In the genomic region with DNA sequence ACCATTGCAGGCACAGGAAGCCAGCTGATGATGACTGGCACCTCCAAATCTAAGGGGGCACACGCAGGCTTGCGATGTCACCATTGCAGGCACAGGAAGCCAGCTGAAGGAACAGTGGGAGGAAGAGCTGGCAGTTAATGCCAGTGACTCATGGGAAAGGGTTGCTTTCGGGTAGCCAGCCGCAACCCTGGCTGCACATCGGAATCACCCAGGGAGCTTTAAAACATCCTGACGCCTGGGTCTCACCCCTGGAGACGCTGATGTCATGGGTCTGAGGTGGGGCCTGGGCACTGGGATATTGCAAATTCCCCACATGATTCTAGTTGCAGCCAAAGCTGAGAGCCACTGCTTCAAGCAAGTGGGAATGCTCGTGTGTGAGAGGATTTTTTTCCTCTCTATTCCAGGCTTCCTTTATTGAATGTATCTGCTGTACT, we compare ENCODE assay signal across 9 cellular contexts. TPM values are rescaled to one million over a fixed set of nuclear protein-coding genes. Genes with fewer than 3 reads are reported as not detected.
A peak's percentile ranks its signal among the peaks of the same experiment; 100 is the strongest.
DNase-seq lines count a peak whose midpoint lies in the region; TF ChIP-seq lines count a peak whose summit lies in the region.
"Had no signal": no experiment of that assay in that cellular context is flagged by ENCODE, and none has a peak within 500 bp of the region (broad histone marks: within the 10 kb centered on the region; RNA-seq: fewer than 3 reads in every experiment).

No MANE protein-coding gene starts in this region.

- TF ChIP-seq POLR2A in adrenal gland (IDR thresholded peaks at IDR 0.05) (no peak), stomach (IDR thresholded peaks at IDR 0.05) (no peak)

- H3K9me3 ChIP-seq in adrenal gland (replicated peaks in 1 of 3), result no peaks in the 10 kb centered on the region
- no peaks in the 10 kb centered on the region for H3K9me3 ChIP-seq in right atrium auricular region
- H3K9me3 ChIP-seq in stomach, result no peaks in the 10 kb centered on the region

- H3K9me3 Mint-ChIP-seq in HFFc6 (no peaks in the 10 kb centered on the region), progenitor cell of endocrine pancreas (ENCODE audit: low read depth) (no peaks in the 10 kb centered on the region), immature natural killer cell (no peaks in the 10 kb centered on the region)
- H3K9me3 Mint-ChIP-seq: memory B cell had no signal

- H3K27ac Mint-ChIP-seq in HFFc6 (peak overlapping the region; percentile 81), progenitor cell of endocrine pancreas (no peak overlapping the region), immature natural killer cell (no peak overlapping the region)
- H3K27ac Mint-ChIP-seq: memory B cell had no signal

- TF ChIP-seq CTCF in HFFc6 (IDR thresholded peaks at IDR 0.05) (no peak), adrenal gland (IDR thresholded peaks at IDR 0.05) (no peak), right atrium auricular region (IDR thresholded peaks at IDR 0.05) (no peak), stomach (IDR thresholded peaks at IDR 0.05) (no peak), progenitor cell of endocrine pancreas (IDR thresholded peaks at IDR 0.05; ENCODE audit: unreplicated experiment) (no peak)

- intact Hi-C loops in adrenal gland (cut with DNase I), result no loop called here
- intact Hi-C loops in stomach (cut with DNase I; ENCODE audit: low total_unique reads), result loop anchor here (10.0 kb wide), 2 partner anchors 323 to 773 kb away; no protein-coding TSS in a partner anchor

- H3K4me3 Mint-ChIP-seq in HFFc6 (peak overlapping the region; percentile 61), progenitor cell of endocrine pancreas (ENCODE audit: low read depth) (no peak overlapping the region), immature natural killer cell (no peak overlapping the region)
- H3K4me3 Mint-ChIP-seq: memory B cell had no signal

- H3K27me3 Mint-ChIP-seq in HFFc6 (ENCODE audit: insufficient read depth) (no peaks in the 10 kb centered on the region), progenitor cell of endocrine pancreas (peaks cover 7% of the 10 kb centered on the region), immature natural killer cell (ENCODE audit: low read depth in 3 of 3) (peaks cover 0 to 3% (median 0%) of the 10 kb centered on the region in 3 donors)

- no peaks in the 10 kb centered on the region for H3K36me3 ChIP-seq in adrenal gland (replicated peaks in 1 of 2)
- no peaks in the 10 kb centered on the region for H3K36me3 ChIP-seq in right atrium auricular region
- H3K36me3 ChIP-seq in stomach, result no peaks in the 10 kb centered on the region

- H3K27ac ChIP-seq in adrenal gland (peak overlapping the region in 2 of 5 donors; percentile 28 to 77), right atrium auricular region (peak overlapping the region; percentile 68 to 84), stomach (peak overlapping the region in 4 of 5 donors; percentile 40 to 81 (median 54))

- H3K4me3 ChIP-seq in adrenal gland (no peak overlapping the region), right atrium auricular region (no peak overlapping the region), stomach (no peak overlapping the region)

- DNase-seq in HFFc6 (peak; percentile 93), adrenal gland (peak; percentile 24 to 86 (median 71)), right atrium auricular region (ENCODE audit: low spot score) (peak; percentile 93), stomach (peak; percentile 28), progenitor cell of endocrine pancreas (ENCODE audit: low spot score, unreplicated experiment) (no peak), NCI-H1930 (lab: John Stamatoyannopoulos, UW) (no peak), immature natural killer cell (no peak), inferior parietal cortex (ENCODE audit: extremely low spot score) (no peak)

- no peak for TF ChIP-seq EP300 in stomach (IDR thresholded peaks at IDR 0.05)

- no peaks in the 10 kb centered on the region for H3K27me3 ChIP-seq in adrenal gland
- H3K27me3 ChIP-seq in right atrium auricular region, result no peaks in the 10 kb centered on the region
- no peaks in the 10 kb centered on the region for H3K27me3 ChIP-seq in stomach

- 29 to 49% (median 44%) methylated on average over 6 to 8 of the region's 8 CpGs for whole genome bisulfite sequencing in adrenal gland, 4 donors
- WGBS in stomach, 5 donors, result 44 to 81% (median 72%) methylated on average over 3 to 8 of the region's 8 CpGs

- peaks cover 78% of the 10 kb centered on the region for H3K4me1 Mint-ChIP-seq in HFFc6 (ENCODE audit: low read depth)
- peaks cover 2% of the 10 kb centered on the region for H3K4me1 Mint-ChIP-seq in progenitor cell of endocrine pancreas (ENCODE audit: low read depth)
- peaks cover 7 to 18% of the 10 kb centered on the region in 2 donors for H3K4me1 Mint-ChIP-seq in immature natural killer cell

- H3K4me1 ChIP-seq in adrenal gland (replicated peaks in 1 of 2) (peaks cover 0 to 15% of the 10 kb centered on the region in 2 donors), right atrium auricular region (peaks cover 0 to 12% of the 10 kb centered on the region in 2 donors), stomach (peaks cover 0 to 14% (median 7%) of the 10 kb centered on the region in 4 donors)

- H3K36me3 Mint-ChIP-seq in HFFc6 (ENCODE audit: low read depth) (no peaks in the 10 kb centered on the region), progenitor cell of endocrine pancreas (ENCODE audit: insufficient read depth) (no peaks in the 10 kb centered on the region), immature natural killer cell (no peaks in the 10 kb centered on the region)
- H3K36me3 Mint-ChIP-seq: memory B cell had no signal

RNA-seq across cellular contexts. Expression of a gene that starts 16.1 kb away (rescaled TPM):
- total RNA-seq in HFFc6 (2021; fragmentation: NEBNext Ultra II Directional; extraction: Animal tissue kit (Norgen Biotek cat#: 25700)), result not detected
- total RNA-seq in adrenal gland (not detected), right atrium auricular region (not detected), stomach (not detected), progenitor cell of endocrine pancreas (not detected in 2 replicates)
- polyA plus RNA-seq in adrenal gland (not detected), stomach (not detected), immature natural killer cell (not detected)

RNA-seq across cellular contexts. Expression of a gene that starts 49.5 kb away (rescaled TPM):
- total RNA-seq in HFFc6 (2021; fragmentation: NEBNext Ultra II Directional; extraction: Animal tissue kit (Norgen Biotek cat#: 25700)), result 10 to 100 TPM in 5 of 6 experiments, 1 to 10 TPM in 1; 9.8 to 15.5 (median 11.2) TPM
- total RNA-seq in adrenal gland (10 to 100 TPM; 11.1 to 31.1 (median 19.6) TPM), right atrium auricular region (10 to 100 TPM; 19.0 to 32.3 TPM), stomach (100 to 1,000 TPM in 1 of 5 donors, 10 to 100 TPM in 4; 10.7 to 104 (median 38.5) TPM), progenitor cell of endocrine pancreas (25.2 and 25.8 TPM in 2 replicates)
- polyA plus RNA-seq in adrenal gland (10 to 100 TPM; 12.1 to 22.2 (median 13.8) TPM), stomach (10 to 100 TPM in 1 of 3 donors, 1 to 10 TPM in 2; 9.3 to 13.9 (median 9.5) TPM), immature natural killer cell (1 to 10 TPM; 2.5 to 7.4 (median 5.5) TPM)

RNA-seq across cellular contexts. Expression of a gene that starts 49.6 kb away (rescaled TPM):
- 10 to 100 TPM; 30.2 to 36.2 (median 33.7) TPM for total RNA-seq in HFFc6 (2021; fragmentation: NEBNext Ultra II Directional; extraction: Animal tissue kit (Norgen Biotek cat#: 25700))
- total RNA-seq in adrenal gland, result 10 to 100 TPM in 6 of 8 donors, 1 to 10 TPM in 2; 6.5 to 31.8 (median 21.9) TPM
- 10 to 100 TPM; 34.3 to 41.1 (median 39.7) TPM for polyA plus RNA-seq in adrenal gland
- 10 to 100 TPM; 28.7 to 44.9 TPM for total RNA-seq in right atrium auricular region
- total RNA-seq in stomach, result 10 to 100 TPM in 2 of 5 donors, 1 to 10 TPM in 2, not detected in 1; 8.1 to 14.7 (median 11.5) TPM
- 10 to 100 TPM; 23.6 to 32.4 (median 24.7) TPM for polyA plus RNA-seq in stomach
- 22.1 and 27.1 TPM in 2 replicates for total RNA-seq in progenitor cell of endocrine pancreas
- 10 to 100 TPM in 1 of 3 donors, 1 to 10 TPM in 2; 3.7 to 13.3 (median 6.4) TPM for polyA plus RNA-seq in immature natural killer cell

Comparison
In these comparisons a context has a peak if more than half of its experiments do, and no peak if none do; other contexts are left out.
1. DNase-seq: peak in HFFc6 (single experiment), adrenal gland (7 of 7), right atrium auricular region (single experiment) and stomach (single experiment); none in progenitor cell of endocrine pancreas (single experiment), NCI-H1930 (0 of 2), immature natural killer cell (0 of 3) and inferior parietal cortex (single experiment).